Comparison of ENCODE assay signal across 1 cellular context in the genomic region with DNA sequence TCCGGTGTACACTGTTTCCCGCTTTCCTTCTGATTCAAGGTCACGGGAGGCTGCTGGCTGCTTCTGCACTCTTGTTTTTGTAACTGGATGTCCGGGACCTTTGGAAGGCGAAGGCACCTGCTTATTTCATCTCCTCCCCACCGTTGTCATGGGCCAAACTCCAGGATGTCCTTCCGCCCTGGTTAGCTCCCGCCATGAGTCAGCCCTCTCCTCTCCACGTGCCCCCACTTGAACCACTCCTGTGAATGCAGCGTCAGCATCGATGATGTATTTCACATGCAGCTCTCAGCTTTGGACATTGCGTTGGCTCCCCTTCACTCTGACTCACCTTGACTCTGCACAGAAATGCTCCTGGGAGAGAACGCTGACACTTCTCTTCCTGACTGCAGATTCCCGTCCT.
TF ChIP-seq lines count a peak whose summit lies in the region.

No MANE protein-coding gene starts in this region.

TF ChIP-seq in HepG2, 621 proteins besides CTCF, POLR2A, EP300 and RAD21 (continued from another document and continues in another):
- TF ChIP-seq, protein P1, sequence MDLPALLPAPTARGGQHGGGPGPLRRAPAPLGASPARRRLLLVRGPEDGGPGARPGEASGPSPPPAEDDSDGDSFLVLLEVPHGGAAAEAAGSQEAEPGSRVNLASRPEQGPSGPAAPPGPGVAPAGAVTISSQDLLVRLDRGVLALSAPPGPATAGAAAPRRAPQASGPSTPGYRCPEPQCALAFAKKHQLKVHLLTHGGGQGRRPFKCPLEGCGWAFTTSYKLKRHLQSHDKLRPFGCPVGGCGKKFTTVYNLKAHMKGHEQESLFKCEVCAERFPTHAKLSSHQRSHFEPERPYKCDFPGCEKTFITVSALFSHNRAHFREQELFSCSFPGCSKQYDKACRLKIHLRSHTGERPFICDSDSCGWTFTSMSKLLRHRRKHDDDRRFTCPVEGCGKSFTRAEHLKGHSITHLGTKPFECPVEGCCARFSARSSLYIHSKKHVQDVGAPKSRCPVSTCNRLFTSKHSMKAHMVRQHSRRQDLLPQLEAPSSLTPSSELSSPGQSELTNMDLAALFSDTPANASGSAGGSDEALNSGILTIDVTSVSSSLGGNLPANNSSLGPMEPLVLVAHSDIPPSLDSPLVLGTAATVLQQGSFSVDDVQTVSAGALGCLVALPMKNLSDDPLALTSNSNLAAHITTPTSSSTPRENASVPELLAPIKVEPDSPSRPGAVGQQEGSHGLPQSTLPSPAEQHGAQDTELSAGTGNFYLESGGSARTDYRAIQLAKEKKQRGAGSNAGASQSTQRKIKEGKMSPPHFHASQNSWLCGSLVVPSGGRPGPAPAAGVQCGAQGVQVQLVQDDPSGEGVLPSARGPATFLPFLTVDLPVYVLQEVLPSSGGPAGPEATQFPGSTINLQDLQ (CRISPR knock-in tag; IDR thresholded peaks at IDR 0.05) = no peak
- TF ChIP-seq PLRG1 (conservative IDR thresholded peaks at IDR 0.05) (no peak), ZNF777 (CRISPR knock-in tag; IDR thresholded peaks at IDR 0.05) (no peak), ZNF781 (CRISPR knock-in tag; IDR thresholded peaks at IDR 0.05; ENCODE audit: borderline replicate concordance, not compliant biosample characterization) (no peak), ZNF30 (CRISPR knock-in tag; IDR thresholded peaks at IDR 0.05) (no peak), NR2F1 (CRISPR knock-in tag; IDR thresholded peaks at IDR 0.05) (0 out of 4 replicates have a peak, but pooled peaks of 1 of the 2 experiments have one; percentile 11), PHF21A (CRISPR knock-in tag; IDR thresholded peaks at IDR 0.05) (0 out of 2 replicates have a peak, but pooled peaks have one; percentile 33), TMF1 (CRISPR knock-in tag; IDR thresholded peaks at IDR 0.05; ENCODE audit: low read depth) (no peak), PCBP1 (IDR thresholded peaks at IDR 0.05; ENCODE audit: borderline replicate concordance, low read depth, low read length) (no peak), HDAC1 (CRISPR knock-in tag; IDR thresholded peaks at IDR 0.05) (peak; percentile 63; the same call in 1 of the 2 replicates), ZMAT3 (CRISPR knock-in tag; conservative IDR thresholded peaks at IDR 0.05) (peak; percentile 76; the same call in 1 of the 2 replicates), RFXAP (CRISPR knock-in tag; IDR thresholded peaks at IDR 0.05; ENCODE audit: borderline replicate concordance) (no peak), ZNF331 (CRISPR knock-in tag; IDR thresholded peaks at IDR 0.05) (peak; percentile 50; the same call in 1 of the 2 replicates), GATA4 (IDR thresholded peaks at IDR 0.05; ENCODE audit: borderline replicate concordance, low read depth) (no peak), SRSF1 (optimal IDR thresholded peaks at IDR 0.05; ENCODE audit: low read depth, low read length) (no peak), ZNF562 (CRISPR knock-in tag; IDR thresholded peaks at IDR 0.05; ENCODE audit: borderline replicate concordance) (no peak), MYC (CRISPR knock-in tag; IDR thresholded peaks at IDR 0.05; ENCODE audit: borderline replicate concordance) (peak; percentile 88), ZNF264 (CRISPR knock-in tag; IDR thresholded peaks at IDR 0.05) (no peak), MEF2D (CRISPR knock-in tag; IDR thresholded peaks at IDR 0.05) (peak; percentile 67), NCOA2 (CRISPR knock-in tag; IDR thresholded peaks at IDR 0.05) (0 out of 2 replicates have a peak, but pooled peaks have one; percentile 43), ZNF251 (CRISPR knock-in tag; IDR thresholded peaks at IDR 0.05) (0 out of 2 replicates have a peak, but pooled peaks have one; percentile 49), ARHGAP35 (CRISPR knock-in tag; IDR thresholded peaks at IDR 0.05; ENCODE audit: borderline replicate concordance) (no peak), ZNF678 (CRISPR knock-in tag; IDR thresholded peaks at IDR 0.05) (no peak), FOXA1 (IDR thresholded peaks at IDR 0.05) (no peak), FOXA1 (CRISPR knock-in tag; IDR thresholded peaks at IDR 0.05) (0 out of 2 replicates have a peak, but pooled peaks have one; percentile 17), AHR (CRISPR knock-in tag; IDR thresholded peaks at IDR 0.05) (no peak), NR2F6 (IDR thresholded peaks at IDR 0.05) (no peak), NR2F6 (CRISPR knock-in tag; IDR thresholded peaks at IDR 0.05) (peak; percentile 33; the same call in 1 of the 2 replicates), KDM2A (CRISPR knock-in tag; IDR thresholded peaks at IDR 0.05; ENCODE audit: borderline replicate concordance, low read depth) (0 out of 2 replicates have a peak, but pooled peaks have one; percentile 34), JDP2 (CRISPR knock-in tag; IDR thresholded peaks at IDR 0.05; ENCODE audit: borderline replicate concordance) (no peak), ZBTB38 (CRISPR knock-in tag; IDR thresholded peaks at IDR 0.05) (0 out of 2 replicates have a peak, but pooled peaks have one; percentile 47), ARNTL (CRISPR knock-in tag; IDR thresholded peaks at IDR 0.05) (peak; percentile 87), ZNF772 (CRISPR knock-in tag; IDR thresholded peaks at IDR 0.05) (no peak), ZNF570 (CRISPR knock-in tag; IDR thresholded peaks at IDR 0.05; ENCODE audit: borderline replicate concordance) (no peak), CC2D1A (CRISPR knock-in tag; IDR thresholded peaks at IDR 0.05) (no peak), ZNF143 (CRISPR knock-in tag; IDR thresholded peaks at IDR 0.05) (0 out of 2 replicates have a peak, but pooled peaks have one; percentile 39), SIN3A (IDR thresholded peaks at IDR 0.05; ENCODE audit: borderline replicate concordance, low read depth, low read length) (peak; percentile 60; the same call in 1 of the 2 replicates), GTF3A (CRISPR knock-in tag; conservative IDR thresholded peaks at IDR 0.05) (no peak)
- TF ChIP-seq, protein P2, sequence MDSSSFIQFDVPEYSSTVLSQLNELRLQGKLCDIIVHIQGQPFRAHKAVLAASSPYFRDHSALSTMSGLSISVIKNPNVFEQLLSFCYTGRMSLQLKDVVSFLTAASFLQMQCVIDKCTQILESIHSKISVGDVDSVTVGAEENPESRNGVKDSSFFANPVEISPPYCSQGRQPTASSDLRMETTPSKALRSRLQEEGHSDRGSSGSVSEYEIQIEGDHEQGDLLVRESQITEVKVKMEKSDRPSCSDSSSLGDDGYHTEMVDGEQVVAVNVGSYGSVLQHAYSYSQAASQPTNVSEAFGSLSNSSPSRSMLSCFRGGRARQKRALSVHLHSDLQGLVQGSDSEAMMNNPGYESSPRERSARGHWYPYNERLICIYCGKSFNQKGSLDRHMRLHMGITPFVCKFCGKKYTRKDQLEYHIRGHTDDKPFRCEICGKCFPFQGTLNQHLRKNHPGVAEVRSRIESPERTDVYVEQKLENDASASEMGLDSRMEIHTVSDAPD (CRISPR knock-in tag; IDR thresholded peaks at IDR 0.05) = no peak
- TF ChIP-seq, protein P3, sequence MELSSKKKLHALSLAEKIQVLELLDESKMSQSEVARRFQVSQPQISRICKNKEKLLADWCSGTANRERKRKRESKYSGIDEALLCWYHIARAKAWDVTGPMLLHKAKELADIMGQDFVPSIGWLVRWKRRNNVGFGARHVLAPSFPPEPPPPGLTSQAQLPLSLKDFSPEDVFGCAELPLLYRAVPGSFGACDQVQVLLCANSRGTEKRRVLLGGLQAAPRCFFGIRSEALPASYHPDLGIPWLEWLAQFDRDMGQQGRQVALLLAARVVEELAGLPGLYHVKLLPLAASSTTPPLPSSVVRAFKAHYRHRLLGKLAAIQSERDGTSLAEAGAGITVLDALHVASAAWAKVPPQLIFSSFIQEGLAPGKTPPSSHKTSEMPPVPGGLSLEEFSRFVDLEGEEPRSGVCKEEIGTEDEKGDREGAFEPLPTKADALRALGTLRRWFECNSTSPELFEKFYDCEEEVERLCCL (CRISPR knock-in tag; IDR thresholded peaks at IDR 0.05; ENCODE audit: borderline replicate concordance) = peak; percentile 85; the same call in 1 of the 2 replicates
- TF ChIP-seq, protein P4, sequence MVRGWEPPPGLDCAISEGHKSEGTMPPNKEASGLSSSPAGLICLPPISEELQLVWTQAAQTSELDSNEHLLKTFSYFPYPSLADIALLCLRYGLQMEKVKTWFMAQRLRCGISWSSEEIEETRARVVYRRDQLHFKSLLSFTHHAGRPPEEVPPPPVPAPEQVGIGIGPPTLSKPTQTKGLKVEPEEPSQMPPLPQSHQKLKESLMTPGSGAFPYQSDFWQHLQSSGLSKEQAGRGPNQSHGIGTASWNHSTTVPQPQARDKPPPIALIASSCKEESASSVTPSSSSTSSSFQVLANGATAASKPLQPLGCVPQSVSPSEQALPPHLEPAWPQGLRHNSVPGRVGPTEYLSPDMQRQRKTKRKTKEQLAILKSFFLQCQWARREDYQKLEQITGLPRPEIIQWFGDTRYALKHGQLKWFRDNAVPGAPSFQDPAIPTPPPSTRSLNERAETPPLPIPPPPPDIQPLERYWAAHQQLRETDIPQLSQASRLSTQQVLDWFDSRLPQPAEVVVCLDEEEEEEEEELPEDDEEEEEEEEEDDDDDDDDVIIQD (CRISPR knock-in tag; IDR thresholded peaks at IDR 0.05; ENCODE audit: low read depth) = no peak; the same call in 1 of the 2 replicates
- TF ChIP-seq, protein P5, sequence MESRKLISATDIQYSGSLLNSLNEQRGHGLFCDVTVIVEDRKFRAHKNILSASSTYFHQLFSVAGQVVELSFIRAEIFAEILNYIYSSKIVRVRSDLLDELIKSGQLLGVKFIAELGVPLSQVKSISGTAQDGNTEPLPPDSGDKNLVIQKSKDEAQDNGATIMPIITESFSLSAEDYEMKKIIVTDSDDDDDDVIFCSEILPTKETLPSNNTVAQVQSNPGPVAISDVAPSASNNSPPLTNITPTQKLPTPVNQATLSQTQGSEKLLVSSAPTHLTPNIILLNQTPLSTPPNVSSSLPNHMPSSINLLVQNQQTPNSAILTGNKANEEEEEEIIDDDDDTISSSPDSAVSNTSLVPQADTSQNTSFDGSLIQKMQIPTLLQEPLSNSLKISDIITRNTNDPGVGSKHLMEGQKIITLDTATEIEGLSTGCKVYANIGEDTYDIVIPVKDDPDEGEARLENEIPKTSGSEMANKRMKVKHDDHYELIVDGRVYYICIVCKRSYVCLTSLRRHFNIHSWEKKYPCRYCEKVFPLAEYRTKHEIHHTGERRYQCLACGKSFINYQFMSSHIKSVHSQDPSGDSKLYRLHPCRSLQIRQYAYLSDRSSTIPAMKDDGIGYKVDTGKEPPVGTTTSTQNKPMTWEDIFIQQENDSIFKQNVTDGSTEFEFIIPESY (CRISPR knock-in tag; IDR thresholded peaks at IDR 0.05) = peak; percentile 59; the same call in 1 of the 2 replicates
- TF ChIP-seq, protein P6, sequence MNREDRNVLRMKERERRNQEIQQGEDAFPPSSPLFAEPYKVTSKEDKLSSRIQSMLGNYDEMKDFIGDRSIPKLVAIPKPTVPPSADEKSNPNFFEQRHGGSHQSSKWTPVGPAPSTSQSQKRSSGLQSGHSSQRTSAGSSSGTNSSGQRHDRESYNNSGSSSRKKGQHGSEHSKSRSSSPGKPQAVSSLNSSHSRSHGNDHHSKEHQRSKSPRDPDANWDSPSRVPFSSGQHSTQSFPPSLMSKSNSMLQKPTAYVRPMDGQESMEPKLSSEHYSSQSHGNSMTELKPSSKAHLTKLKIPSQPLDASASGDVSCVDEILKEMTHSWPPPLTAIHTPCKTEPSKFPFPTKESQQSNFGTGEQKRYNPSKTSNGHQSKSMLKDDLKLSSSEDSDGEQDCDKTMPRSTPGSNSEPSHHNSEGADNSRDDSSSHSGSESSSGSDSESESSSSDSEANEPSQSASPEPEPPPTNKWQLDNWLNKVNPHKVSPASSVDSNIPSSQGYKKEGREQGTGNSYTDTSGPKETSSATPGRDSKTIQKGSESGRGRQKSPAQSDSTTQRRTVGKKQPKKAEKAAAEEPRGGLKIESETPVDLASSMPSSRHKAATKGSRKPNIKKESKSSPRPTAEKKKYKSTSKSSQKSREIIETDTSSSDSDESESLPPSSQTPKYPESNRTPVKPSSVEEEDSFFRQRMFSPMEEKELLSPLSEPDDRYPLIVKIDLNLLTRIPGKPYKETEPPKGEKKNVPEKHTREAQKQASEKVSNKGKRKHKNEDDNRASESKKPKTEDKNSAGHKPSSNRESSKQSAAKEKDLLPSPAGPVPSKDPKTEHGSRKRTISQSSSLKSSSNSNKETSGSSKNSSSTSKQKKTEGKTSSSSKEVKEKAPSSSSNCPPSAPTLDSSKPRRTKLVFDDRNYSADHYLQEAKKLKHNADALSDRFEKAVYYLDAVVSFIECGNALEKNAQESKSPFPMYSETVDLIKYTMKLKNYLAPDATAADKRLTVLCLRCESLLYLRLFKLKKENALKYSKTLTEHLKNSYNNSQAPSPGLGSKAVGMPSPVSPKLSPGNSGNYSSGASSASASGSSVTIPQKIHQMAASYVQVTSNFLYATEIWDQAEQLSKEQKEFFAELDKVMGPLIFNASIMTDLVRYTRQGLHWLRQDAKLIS (CRISPR knock-in tag; IDR thresholded peaks at IDR 0.05) = 0 out of 2 replicates have a peak, but pooled peaks have one; percentile 58
- TF ChIP-seq, protein P7, sequence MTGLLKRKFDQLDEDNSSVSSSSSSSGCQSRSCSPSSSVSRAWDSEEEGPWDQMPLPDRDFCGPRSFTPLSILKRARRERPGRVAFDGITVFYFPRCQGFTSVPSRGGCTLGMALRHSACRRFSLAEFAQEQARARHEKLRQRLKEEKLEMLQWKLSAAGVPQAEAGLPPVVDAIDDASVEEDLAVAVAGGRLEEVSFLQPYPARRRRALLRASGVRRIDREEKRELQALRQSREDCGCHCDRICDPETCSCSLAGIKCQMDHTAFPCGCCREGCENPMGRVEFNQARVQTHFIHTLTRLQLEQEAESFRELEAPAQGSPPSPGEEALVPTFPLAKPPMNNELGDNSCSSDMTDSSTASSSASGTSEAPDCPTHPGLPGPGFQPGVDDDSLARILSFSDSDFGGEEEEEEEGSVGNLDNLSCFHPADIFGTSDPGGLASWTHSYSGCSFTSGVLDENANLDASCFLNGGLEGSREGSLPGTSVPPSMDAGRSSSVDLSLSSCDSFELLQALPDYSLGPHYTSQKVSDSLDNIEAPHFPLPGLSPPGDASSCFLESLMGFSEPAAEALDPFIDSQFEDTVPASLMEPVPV (CRISPR knock-in tag; IDR thresholded peaks at IDR 0.05) = no peak
- TF ChIP-seq, protein P8, sequence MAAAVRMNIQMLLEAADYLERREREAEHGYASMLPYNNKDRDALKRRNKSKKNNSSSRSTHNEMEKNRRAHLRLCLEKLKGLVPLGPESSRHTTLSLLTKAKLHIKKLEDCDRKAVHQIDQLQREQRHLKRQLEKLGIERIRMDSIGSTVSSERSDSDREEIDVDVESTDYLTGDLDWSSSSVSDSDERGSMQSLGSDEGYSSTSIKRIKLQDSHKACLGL (CRISPR knock-in tag; IDR thresholded peaks at IDR 0.05) = 0 out of 2 replicates have a peak, but pooled peaks have one; percentile 29
- TF ChIP-seq, protein P9, sequence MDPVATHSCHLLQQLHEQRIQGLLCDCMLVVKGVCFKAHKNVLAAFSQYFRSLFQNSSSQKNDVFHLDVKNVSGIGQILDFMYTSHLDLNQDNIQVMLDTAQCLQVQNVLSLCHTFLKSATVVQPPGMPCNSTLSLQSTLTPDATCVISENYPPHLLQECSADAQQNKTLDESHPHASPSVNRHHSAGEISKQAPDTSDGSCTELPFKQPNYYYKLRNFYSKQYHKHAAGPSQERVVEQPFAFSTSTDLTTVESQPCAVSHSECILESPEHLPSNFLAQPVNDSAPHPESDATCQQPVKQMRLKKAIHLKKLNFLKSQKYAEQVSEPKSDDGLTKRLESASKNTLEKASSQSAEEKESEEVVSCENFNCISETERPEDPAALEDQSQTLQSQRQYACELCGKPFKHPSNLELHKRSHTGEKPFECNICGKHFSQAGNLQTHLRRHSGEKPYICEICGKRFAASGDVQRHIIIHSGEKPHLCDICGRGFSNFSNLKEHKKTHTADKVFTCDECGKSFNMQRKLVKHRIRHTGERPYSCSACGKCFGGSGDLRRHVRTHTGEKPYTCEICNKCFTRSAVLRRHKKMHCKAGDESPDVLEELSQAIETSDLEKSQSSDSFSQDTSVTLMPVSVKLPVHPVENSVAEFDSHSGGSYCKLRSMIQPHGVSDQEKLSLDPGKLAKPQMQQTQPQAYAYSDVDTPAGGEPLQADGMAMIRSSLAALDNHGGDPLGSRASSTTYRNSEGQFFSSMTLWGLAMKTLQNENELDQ (CRISPR knock-in tag; IDR thresholded peaks at IDR 0.05; ENCODE audit: borderline replicate concordance) = no peak
